In the genomic region with DNA sequence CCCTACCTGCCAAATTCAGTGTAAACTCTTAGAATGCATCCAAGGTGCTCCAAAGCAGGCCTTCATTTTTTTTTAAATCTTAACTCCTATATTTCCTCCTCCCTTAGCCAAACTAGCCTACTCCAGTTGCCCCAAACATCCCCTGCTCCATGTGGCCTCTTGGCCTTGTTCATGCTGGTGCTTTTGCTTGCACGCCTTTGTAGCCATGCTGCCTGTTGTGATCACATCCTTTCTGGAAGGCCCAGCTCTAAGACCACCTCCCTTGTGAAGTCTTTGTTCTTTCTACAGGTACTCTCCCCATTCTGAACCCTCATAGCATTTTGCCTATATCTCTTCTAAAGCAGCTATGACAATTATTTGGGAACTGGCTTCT, we compare ENCODE assay signal across 23 cellular contexts.
"Had no signal": no experiment of that assay in that cellular context is flagged by ENCODE, and none has a peak within 500 bp of the region (broad histone marks: within the 10 kb centered on the region; RNA-seq: fewer than 3 reads in every experiment).

No MANE protein-coding gene starts in this region.

- H3K36me3 ChIP-seq: adrenal gland, ascending aorta, brain microvascular endothelial cell, heart right ventricle, spleen, transverse colon had no signal

- H3K27ac ChIP-seq: adrenal gland, ascending aorta, brain microvascular endothelial cell, spleen, transverse colon, VCaP had no signal

- H3K27me3 Mint-ChIP-seq: activated naive CD8-positive, alpha-beta T cell treated with anti-CD3 and anti-CD28 coated beads for 36 hours had no signal

- H3K9me3 ChIP-seq: adrenal gland, ascending aorta, heart right ventricle, mucosa of descending colon, spleen, transverse colon had no signal

- ATAC-seq: effector memory CD8-positive, alpha-beta T cell; left lobe of liver; mucosa of descending colon; natural killer cell treated with Interleukin-12 subunit alpha and Interleukin-12 subunit beta and Interleukin-15 and Interleukin-18, amount 100 ng/mL, for 72 hours had no signal

- H3K27me3 ChIP-seq: adrenal gland, ascending aorta, brain microvascular endothelial cell, heart right ventricle, spleen, transverse colon had no signal

- DNase-seq: activated CD4-positive, alpha-beta T cell treated with anti-CD3 and anti-CD28 coated beads for 4 hours; activated CD4-positive, alpha-beta T cell treated with anti-CD3 and anti-CD28 coated beads, Interleukin-2, amount 50 U/mL, for 4 hours; activated effector memory CD4-positive, alpha-beta T cell treated with Interleukin-2 at 50 U/mL for 16 hours; activated naive CD4-positive, alpha-beta T cell treated with anti-CD3 and anti-CD28 coated beads for 36 hours; activated naive CD8-positive, alpha-beta T cell treated with anti-CD3 and anti-CD28 coated beads for 36 hours; adrenal gland; brain microvascular endothelial cell; caudate nucleus; cortex of kidney; effector memory CD8-positive, alpha-beta T cell; mesendoderm; mucosa of descending colon; spleen; stimulated activated naive CD4-positive, alpha-beta T cell; T-helper 1 cell; transverse colon had no signal

- H3K4me3 ChIP-seq: adrenal gland, ascending aorta, heart right ventricle, lung, mucosa of descending colon, spleen, transverse colon had no signal

- H3K27ac Mint-ChIP-seq: activated naive CD4-positive, alpha-beta T cell treated with anti-CD3 and anti-CD28 coated beads for 36 hours; activated naive CD8-positive, alpha-beta T cell treated with anti-CD3 and anti-CD28 coated beads for 36 hours; effector memory CD8-positive, alpha-beta T cell; natural killer cell treated with Interleukin-12 subunit alpha and Interleukin-12 subunit beta and Interleukin-15 and Interleukin-18, amount 100 ng/mL, for 72 hours; T-helper 2 cell treated with Interferon-gamma antibody and Interleukin-4, amounts not matched to agents 5 μg/mL and 100 μg/mL, for 36 hours had no signal

- H3K4me1 ChIP-seq: adrenal gland, ascending aorta, spleen had no signal

- H3K36me3 Mint-ChIP-seq: activated naive CD8-positive, alpha-beta T cell treated with anti-CD3 and anti-CD28 coated beads for 36 hours; natural killer cell treated with Interleukin-12 subunit alpha and Interleukin-12 subunit beta and Interleukin-15 and Interleukin-18, amount 100 ng/mL, for 72 hours had no signal

- H3K4me1 Mint-ChIP-seq: activated naive CD8-positive, alpha-beta T cell treated with anti-CD3 and anti-CD28 coated beads for 36 hours had no signal

- H3K9me3 Mint-ChIP-seq: activated naive CD4-positive, alpha-beta T cell treated with anti-CD3 and anti-CD28 coated beads for 36 hours; activated naive CD8-positive, alpha-beta T cell treated with anti-CD3 and anti-CD28 coated beads for 36 hours; natural killer cell treated with Interleukin-12 subunit alpha and Interleukin-12 subunit beta and Interleukin-15 and Interleukin-18, amount 100 ng/mL, for 72 hours; T-helper 2 cell treated with Interferon-gamma antibody and Interleukin-4, amounts not matched to agents 5 μg/mL and 100 μg/mL, for 36 hours had no signal

- H3K4me3 Mint-ChIP-seq: activated naive CD4-positive, alpha-beta T cell treated with anti-CD3 and anti-CD28 coated beads for 36 hours; activated naive CD8-positive, alpha-beta T cell treated with anti-CD3 and anti-CD28 coated beads for 36 hours; effector memory CD8-positive, alpha-beta T cell; natural killer cell treated with Interleukin-12 subunit alpha and Interleukin-12 subunit beta and Interleukin-15 and Interleukin-18, amount 100 ng/mL, for 72 hours; T-helper 2 cell treated with Interferon-gamma antibody and Interleukin-4, amounts not matched to agents 5 μg/mL and 100 μg/mL, for 36 hours had no signal
